ENCODE assay signal across 9 cellular contexts in the genomic region with DNA sequence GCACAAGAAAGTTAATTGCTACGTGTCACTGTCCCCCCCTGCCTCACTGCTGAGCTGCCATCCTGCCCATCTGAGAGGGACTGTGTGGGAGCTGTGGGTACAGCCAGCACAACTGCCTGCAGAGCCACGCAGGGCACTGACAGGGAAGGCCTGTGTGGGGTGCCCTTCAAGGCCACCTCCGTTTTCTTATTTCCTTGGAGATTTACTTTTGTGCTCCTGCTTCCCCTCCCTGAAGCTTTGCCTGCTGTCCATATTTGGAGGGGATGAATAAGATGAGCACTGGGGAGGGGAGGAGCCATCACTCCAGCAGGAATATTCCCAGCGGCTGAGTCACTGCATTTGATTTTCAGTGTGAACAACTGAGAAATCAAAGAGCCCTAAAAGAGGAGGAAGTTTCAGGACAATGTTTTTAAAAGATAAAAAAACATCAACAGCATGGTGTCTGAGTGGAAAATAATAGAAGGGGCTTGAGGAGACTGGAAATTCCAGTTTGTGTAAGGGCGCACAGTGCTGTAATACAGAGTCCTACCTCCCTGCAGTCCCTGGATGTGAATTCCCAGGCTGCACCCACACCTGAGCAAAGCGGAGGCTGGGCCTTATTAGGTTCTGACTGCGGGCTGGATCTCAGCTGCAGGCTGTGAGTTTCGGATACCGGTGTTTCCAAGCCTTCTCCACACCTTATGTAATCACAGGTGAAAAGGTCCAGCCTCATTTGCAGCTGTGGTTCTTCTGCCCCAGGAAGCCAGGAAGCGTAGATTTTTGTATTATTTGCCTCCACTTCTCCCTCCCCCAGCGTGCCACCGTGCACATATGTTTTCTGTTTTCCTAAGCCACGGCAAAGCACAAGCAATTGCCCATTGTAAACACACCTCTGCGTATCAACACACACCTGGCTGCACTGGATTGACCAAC.
DNase-seq lines count a peak whose midpoint lies in the region; ATAC-seq, FAIRE-seq and TF ChIP-seq lines count a peak whose summit lies in the region.
"Had no signal": no experiment of that assay in that cellular context is flagged by ENCODE, and none has a peak within 500 bp of the region (broad histone marks: within the 10 kb centered on the region; RNA-seq: fewer than 3 reads in every experiment).

No MANE protein-coding gene starts in this region.

- no peak overlapping the region for H2AFZ ChIP-seq in H1 (ENCODE audit: low read length)
- no peak overlapping the region for H2AFZ ChIP-seq in neural progenitor cell (replicated peaks)

- TF ChIP-seq RAD21 in H1 (IDR thresholded peaks at IDR 0.05 in 1 of 2, conservative IDR thresholded peaks at IDR 0.05 in 1 of 2; ENCODE audit: low read depth in 2 of 2, low read length in 2 of 2): no peak

- no peak for FAIRE-seq in H1 (lab: Jason Lieb, UNC)
- FAIRE-seq: K562 had no signal

- H2BK120ac ChIP-seq in H1 (replicated peaks; ENCODE audit: low read depth, low read length): no peak overlapping the region

- H3K18ac ChIP-seq in H1 (ENCODE audit: extremely low read depth, low read length): peak overlapping the region; percentile 24

- no peak overlapping the region for H3K4me3 ChIP-seq in H1 (ENCODE audit: extremely low read depth in 1 of 4, insufficient read depth in 2 of 4, low read depth in 3 of 4, low read length in 4 of 4)
- no peak overlapping the region for H3K4me3 ChIP-seq in neural progenitor cell
- H3K4me3 ChIP-seq: K562 had no signal

- no peaks in the 10 kb centered on the region for H3K9me3 Mint-ChIP-seq in neural progenitor cell

- TF ChIP-seq POLR2A in H1 (IDR thresholded peaks at IDR 0.05; ENCODE audit: control extremely low read depth in 1 of 2, low read depth in 2 of 2, low read length in 2 of 2): no peak

- H4K20me1 ChIP-seq in H1 (replicated peaks in 1 of 2; ENCODE audit: control insufficient read depth in 1 of 2, insufficient read depth in 2 of 2, low read length in 2 of 2): no peaks in the 10 kb centered on the region
- no peaks in the 10 kb centered on the region for H4K20me1 ChIP-seq in neural progenitor cell (ENCODE audit: low read depth)

- H3K79me1 ChIP-seq in H1 (ENCODE audit: low read depth, low read length): no peaks in the 10 kb centered on the region

- TF ChIP-seq CTCF in H1 (IDR thresholded peaks at IDR 0.05; ENCODE audit: control extremely low read depth in 1 of 3, insufficient read depth in 1 of 3, low read depth in 1 of 3, low read length in 3 of 3) (no peak), neural progenitor cell (IDR thresholded peaks at IDR 0.05) (no peak)

- no peak overlapping the region for H3K27ac ChIP-seq in H1 (ENCODE audit: low read depth, low read length)
- no peak overlapping the region for H3K27ac ChIP-seq in neural progenitor cell

- peaks cover 0 to 10% (median 7%) of the 10 kb centered on the region in 4 experiments; a peak in 5 of 7 replicates for H3K4me1 ChIP-seq in H1 (replicated peaks in 1 of 4; ENCODE audit: control insufficient read depth in 3 of 4, insufficient read depth in 4 of 4, low read length in 3 of 4)
- H3K4me1 ChIP-seq in neural progenitor cell: peaks cover 10% of the 10 kb centered on the region

- DNase-seq in GM03348 (ENCODE audit: low spot score): peak; percentile 93
- peak; percentile 84 for DNase-seq in NCI-H345 (lab: John Stamatoyannopoulos, UW)
- peak in 1 of 2 experiments; percentile 34 for DNase-seq in H1 (ENCODE audit: low read depth in 1 of 2, low spot score in 2 of 2)
- DNase-seq in neural progenitor cell (ENCODE audit: low spot score): peak; percentile 23
- no peak for DNase-seq in stimulated activated CD4-positive, alpha-beta T cell treated with anti-CD3 and anti-CD28 coated beads, Interleukin-12 subunit alpha, Interleukin-12 subunit beta, amount 100 ng/mL, for 4 hours
- DNase-seq in stimulated activated naive CD8-positive, alpha-beta T cell treated with anti-CD3 and anti-CD28 coated beads, Interleukin-15, Interleukin-2, amounts not matched to agents 100 U/mL and 50 U/mL, for 24 hours: no peak

- no peak overlapping the region for H3K9ac ChIP-seq in H1 (replicated peaks in 1 of 4; ENCODE audit: extremely low read depth in 1 of 4, low read depth in 3 of 4, low read length in 3 of 4)
- no peak overlapping the region for H3K9ac ChIP-seq in neural progenitor cell

- CTCF ChIA-PET in H1 (lab: Charles Lee; ENCODE audit: partially characterized antibody): interaction anchor here (0.6 to 1.7 kb wide), 4 partner anchors 14 to 878 kb away, joined by 3 read pairs; no protein-coding TSS in a partner anchor

- H3K56ac ChIP-seq in H1 (replicated peaks; ENCODE audit: insufficient read length, low read depth, low read length): no peak overlapping the region

- POLR2A ChIA-PET in H1 (lab: Charles Lee; ENCODE audit: partially characterized antibody): no interaction called here

- peak overlapping the region; percentile 86 for H4K8ac ChIP-seq in H1 (ENCODE audit: extremely low read depth, insufficient read depth, low read length)

- H3F3A ChIP-seq in neural progenitor cell (ENCODE audit: low read depth): no peaks in the 10 kb centered on the region

- H2BK15ac ChIP-seq in H1 (ENCODE audit: low read length): no peak overlapping the region

- H4K5ac ChIP-seq in H1 (ENCODE audit: insufficient read length, low read depth, low read length): no peak overlapping the region

- H3K36me3 Mint-ChIP-seq in neural progenitor cell: peaks cover 10% of the 10 kb centered on the region

- H3K27ac Mint-ChIP-seq in neural progenitor cell: peak overlapping the region; percentile 94

- H3K9me3 ChIP-seq in H1 (ENCODE audit: insufficient read depth in 2 of 2, low read depth in 1 of 2, low read length in 1 of 2) (no peaks in the 10 kb centered on the region), neural progenitor cell (ENCODE audit: low read depth) (no peaks in the 10 kb centered on the region)

- peak overlapping the region; percentile 55 for H2BK5ac ChIP-seq in H1 (ENCODE audit: low read depth, low read length)

- no peak for ATAC-seq in HG02763 (IDR thresholded peaks at IDR 0.05; ENCODE audit: unreplicated experiment)
- ATAC-seq in GM21717 (IDR thresholded peaks at IDR 0.05; ENCODE audit: unreplicated experiment): no peak
- no peak for ATAC-seq in stimulated activated naive CD8-positive, alpha-beta T cell treated with anti-CD3 and anti-CD28 coated beads, Interleukin-15, Interleukin-2, amounts not matched to agents 100 U/mL and 50 U/mL, for 24 hours
- ATAC-seq: K562 had no signal

- H3K23me2 ChIP-seq in H1 (ENCODE audit: low read depth, low read length): no peaks in the 10 kb centered on the region

- H2BK20ac ChIP-seq in H1 (ENCODE audit: low read length): no peak overlapping the region

- WGBS in H1 (ENCODE audit: extremely low coverage in 1 of 2, insufficient coverage in 1 of 2, insufficient read length in 1 of 2, insufficient replicate concordance in 2 of 2, low coverage in 1 of 2, low lambda C conversion rate in 2 of 2, missing lambda C conversion rate in 1 of 2), 2 experiments: 85% methylated on average over 13 of the region's 14 CpGs; no CpG with 5 or more reads in 1 of the 2 experiments

- no peak overlapping the region for H3K4ac ChIP-seq in H1 (replicated peaks; ENCODE audit: insufficient read length, low read depth, low read length)

- no peak overlapping the region for H4K91ac ChIP-seq in H1 (replicated peaks; ENCODE audit: insufficient read length, low read length)

- no peak overlapping the region for H3K23ac ChIP-seq in H1 (ENCODE audit: insufficient read length)

- H3K27me3 Mint-ChIP-seq in neural progenitor cell (ENCODE audit: insufficient read depth, low read depth): peaks cover 4% of the 10 kb centered on the region

- H3K4me3 Mint-ChIP-seq in neural progenitor cell: peak overlapping the region; percentile 64

- no peaks in the 10 kb centered on the region for H3K79me2 ChIP-seq in H1 (ENCODE audit: control insufficient read depth in 1 of 2, insufficient read depth in 2 of 2, low read length in 2 of 2)
- no peaks in the 10 kb centered on the region for H3K79me2 ChIP-seq in neural progenitor cell (ENCODE audit: low read depth)

- no peak overlapping the region for H3K14ac ChIP-seq in H1 (ENCODE audit: insufficient read length)

- H2BK12ac ChIP-seq in H1 (ENCODE audit: low read depth, low read length): no peak overlapping the region; the same call in 1 of the 2 replicates

- H3K4me2 ChIP-seq in H1 (ENCODE audit: insufficient read depth in 1 of 2, low read depth in 2 of 2, low read length in 2 of 2): no peak overlapping the region
- peak overlapping the region; percentile 1 for H3K4me2 ChIP-seq in neural progenitor cell

- no peak overlapping the region for H2AK5ac ChIP-seq in H1 (ENCODE audit: low read depth, low read length)

- peaks cover 36% of the 10 kb centered on the region for H3K4me1 Mint-ChIP-seq in neural progenitor cell

- TF ChIP-seq EP300 in H1 (IDR thresholded peaks at IDR 0.05; ENCODE audit: borderline replicate concordance in 1 of 2, low read depth in 2 of 2, low read length in 2 of 2): no peak

- H3K27me3 ChIP-seq in H1 (replicated peaks in 1 of 4; ENCODE audit: control insufficient read depth in 3 of 4, extremely low read depth in 1 of 4, insufficient read depth in 3 of 4, low read length in 3 of 4) (no peaks in the 10 kb centered on the region), neural progenitor cell (no peaks in the 10 kb centered on the region)

- H3K36me3 ChIP-seq in H1 (ENCODE audit: control insufficient read depth in 2 of 4, insufficient read depth in 4 of 4, low read length in 3 of 4): no peaks in the 10 kb centered on the region
- no peaks in the 10 kb centered on the region for H3K36me3 ChIP-seq in neural progenitor cell

TF ChIP-seq in H1, 55 proteins besides CTCF, POLR2A, EP300 and RAD21:
- TF ChIP-seq PHF8 (conservative IDR thresholded peaks at IDR 0.05; ENCODE audit: low read depth, low read length) (no peak), BCL11A (IDR thresholded peaks at IDR 0.05; ENCODE audit: low read depth in 2 of 2, low read length in 2 of 2) (no peak), CBX5 (IDR thresholded peaks at IDR 0.05; ENCODE audit: low read depth, low read length) (no peak), POLR2AphosphoS5 (IDR thresholded peaks at IDR 0.05; ENCODE audit: low read depth, low read length) (no peak), BACH1 (IDR thresholded peaks at IDR 0.05; ENCODE audit: low read length) (no peak), TAF1 (IDR thresholded peaks at IDR 0.05; ENCODE audit: low read depth, low read length) (no peak), RNF2 (IDR thresholded peaks at IDR 0.05; ENCODE audit: borderline replicate concordance, low read depth, low read length, missing control alignments, poor library complexity, severe bottlenecking) (no peak), YY1 (IDR thresholded peaks at IDR 0.05; ENCODE audit: low read depth, low read length) (no peak), GTF2F1 (IDR thresholded peaks at IDR 0.05; ENCODE audit: borderline replicate concordance, low read depth, low read length) (no peak)

Comparison
In these comparisons a context has a peak if more than half of its experiments do, and no peak if none do; other contexts are left out.
1. DNase-seq: peak in GM03348 (single experiment), NCI-H345 (single experiment) and neural progenitor cell (single experiment); none in stimulated activated CD4-positive, alpha-beta T cell treated with anti-CD3 and anti-CD28 coated beads, Interleukin-12 subunit alpha, Interleukin-12 subunit beta, amount 100 ng/mL, for 4 hours (single experiment) and stimulated activated naive CD8-positive, alpha-beta T cell treated with anti-CD3 and anti-CD28 coated beads, Interleukin-15, Interleukin-2, amounts not matched to agents 100 U/mL and 50 U/mL, for 24 hours (single experiment).